12 cellular contexts compared by ENCODE assay signal in the genomic region with DNA sequence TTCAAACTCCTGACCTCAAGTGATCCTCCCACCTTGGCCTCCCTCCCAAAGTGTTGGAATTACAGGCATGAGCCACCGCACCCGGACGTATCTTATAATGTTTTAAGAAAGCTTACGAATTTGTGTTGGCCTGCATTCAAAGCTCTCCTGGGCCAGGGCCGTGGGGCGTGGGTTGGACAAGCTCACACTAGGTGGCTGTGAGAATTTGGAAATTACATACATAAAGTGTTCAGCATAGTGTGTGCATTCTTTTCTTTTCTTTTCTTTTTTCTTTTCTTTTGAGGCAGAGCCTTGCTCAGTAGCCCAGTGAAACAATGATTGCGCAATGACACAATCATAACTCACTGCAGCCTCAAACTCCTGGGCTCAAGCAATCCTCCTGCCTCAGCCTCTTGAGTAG. TPM values are rescaled to one million over a fixed set of nuclear protein-coding genes. Genes with fewer than 3 reads are reported as not detected.
DNase-seq lines count a peak whose midpoint lies in the region; ATAC-seq, FAIRE-seq and TF ChIP-seq lines count a peak whose summit lies in the region.
"Had no signal": no experiment of that assay in that cellular context is flagged by ENCODE, and none has a peak within 500 bp of the region (broad histone marks: within the 10 kb centered on the region; RNA-seq: fewer than 3 reads in every experiment).

No MANE protein-coding gene starts in this region.

- TF ChIP-seq POLR2A in esophagus muscularis mucosa (IDR thresholded peaks at IDR 0.05; ENCODE audit: low read depth): no peak

- no peak for ATAC-seq in HG03175 (IDR thresholded peaks at IDR 0.05; ENCODE audit: unreplicated experiment)
- ATAC-seq in GM21825 (IDR thresholded peaks at IDR 0.05; ENCODE audit: unreplicated experiment): no peak
- ATAC-seq: psoas muscle had no signal

- H3K36me3 ChIP-seq in esophagus muscularis mucosa: peaks cover 0 to 8% (median 0%) of the 10 kb centered on the region in 4 donors
- no peaks in the 10 kb centered on the region for H3K36me3 ChIP-seq in small intestine (ENCODE audit: control insufficient read depth in 2 of 2, insufficient read depth in 2 of 2, low read length in 2 of 2)

- peak; percentile 38 for FAIRE-seq in RCC 7860 (lab: Jason Lieb, UNC)
- FAIRE-seq in small intestine (lab: Jason Lieb, UNC): no peak

- CTCF ChIA-PET in Calu3 (lab: Charles Lee): interaction anchor here (0.7 kb wide), 1 partner anchor 13 kb away, joined by 3 read pairs; no protein-coding TSS in a partner anchor

- H3K4me1 ChIP-seq in esophagus muscularis mucosa (peaks cover 23 to 43% (median 42%) of the 10 kb centered on the region in 4 donors), small intestine (ENCODE audit: control insufficient read depth in 2 of 2, insufficient read depth in 1 of 2, low read depth in 1 of 2, low read length in 1 of 2) (peaks cover 0 to 5% of the 10 kb centered on the region in 2 donors)

- H3K4me1 Mint-ChIP-seq in Calu3 (ENCODE audit: low read depth, unreplicated experiment) (peaks cover 1% of the 10 kb centered on the region), progenitor cell of endocrine pancreas (ENCODE audit: low read depth) (peaks cover 11% of the 10 kb centered on the region)

- TF ChIP-seq CTCF in Calu3 (IDR thresholded peaks at IDR 0.05; ENCODE audit: unreplicated experiment) (no peak), esophagus muscularis mucosa (IDR thresholded peaks at IDR 0.05) (no peak), progenitor cell of endocrine pancreas (IDR thresholded peaks at IDR 0.05; ENCODE audit: unreplicated experiment) (no peak)

- H3K9me3 Mint-ChIP-seq in Calu3 (ENCODE audit: low read depth, unreplicated experiment) (no peaks in the 10 kb centered on the region), progenitor cell of endocrine pancreas (ENCODE audit: low read depth) (no peaks in the 10 kb centered on the region)

- no peak for TF ChIP-seq EP300 in esophagus muscularis mucosa (IDR thresholded peaks at IDR 0.05)

- intact Hi-C loops in Calu3 (cut with micrococcal nuclease; ENCODE audit: unreplicated experiment): no loop called here
- intact Hi-C loops in esophagus muscularis mucosa (cut with DNase I): loop anchor here (5.0 kb wide), 1 partner anchor 34 kb away; no protein-coding TSS in a partner anchor

- H3K4me3 Mint-ChIP-seq in Calu3 (ENCODE audit: low read depth, unreplicated experiment): no peak overlapping the region
- H3K4me3 Mint-ChIP-seq in progenitor cell of endocrine pancreas (ENCODE audit: low read depth): peak overlapping the region; percentile 14

- H3K9me3 ChIP-seq in esophagus muscularis mucosa (no peaks in the 10 kb centered on the region), small intestine (ENCODE audit: control insufficient read depth, low read depth) (no peaks in the 10 kb centered on the region)
- H3K9me3 ChIP-seq: psoas muscle had no signal

- 29% methylated on average over 7 of the region's 7 CpGs for WGBS in esophagus muscularis mucosa
- 51 to 57% (median 56%) methylated on average over 7 of the region's 7 CpGs for WGBS in small intestine, 3 donors

- DNase-seq in Calu3: peak; percentile 31
- DNase-seq in RCC 7860 (ENCODE audit: low spot score): peak; percentile 56
- DNase-seq in esophagus muscularis mucosa (ENCODE audit: extremely low spot score): no peak
- no peak for DNase-seq in progenitor cell of endocrine pancreas (ENCODE audit: low spot score, unreplicated experiment)
- DNase-seq in small intestine: no peak
- no peak for DNase-seq in NCI-H2196 (lab: John Stamatoyannopoulos, UW; ENCODE audit: unreplicated experiment)
- DNase-seq: activated CD4-positive, alpha-beta T cell treated with anti-CD3 and anti-CD28 coated beads, Interleukin-2, amount 50 U/mL, for 48 hours; central memory CD4-positive, alpha-beta T cell; DMS79 treated with DMSO at 0.1 percent for 48 hours had no signal

- H3K27ac ChIP-seq in esophagus muscularis mucosa (replicated peaks in 1 of 4) (peak overlapping the region; percentile 89 to 97 (median 94)), small intestine (ENCODE audit: low read depth in 1 of 2, low read length in 1 of 2) (no peak overlapping the region)

- H3K36me3 Mint-ChIP-seq in Calu3 (ENCODE audit: insufficient read depth, unreplicated experiment) (peaks cover 45% of the 10 kb centered on the region), progenitor cell of endocrine pancreas (ENCODE audit: insufficient read depth) (peaks cover 12% of the 10 kb centered on the region)

- H3K27ac Mint-ChIP-seq in Calu3 (ENCODE audit: unreplicated experiment) (peak overlapping the region; percentile 91), progenitor cell of endocrine pancreas (peak overlapping the region; percentile 74)

- H3K27me3 Mint-ChIP-seq in Calu3 (ENCODE audit: unreplicated experiment) (no peaks in the 10 kb centered on the region), progenitor cell of endocrine pancreas (no peaks in the 10 kb centered on the region)

- H3K4me3 ChIP-seq in esophagus muscularis mucosa (no peak overlapping the region), small intestine (ENCODE audit: low read depth in 1 of 2, low read length in 2 of 2) (no peak overlapping the region)

- H3K27me3 ChIP-seq in esophagus muscularis mucosa (no peaks in the 10 kb centered on the region), small intestine (ENCODE audit: control insufficient read depth in 2 of 2, insufficient read depth in 2 of 2, low read length in 2 of 2) (no peaks in the 10 kb centered on the region)

- no TSS peak for BruUV-seq in Calu3 (replicated peaks; lab: Mats Ljungman, UMichigan)

RNA-seq across cellular contexts. Expression of a gene that starts 2.6 kb away (rescaled TPM):
- total RNA-seq in Calu3 (2022) (10.7 and 11.5 TPM in 2 replicates), esophagus muscularis mucosa (10 to 100 TPM in 1 of 4 donors, 1 to 10 TPM in 3; 5.3 to 11.6 (median 7.8) TPM), progenitor cell of endocrine pancreas (30.9 and 34.6 TPM in 2 replicates)
- polyA plus RNA-seq in small intestine: 1 to 10 TPM in 2 of 3 donors, under 1 TPM in 1; 0.45 to 2.3 (median 1.4) TPM

RNA-seq across cellular contexts. Expression of a gene that starts 23.6 kb away (rescaled TPM):
- total RNA-seq in Calu3 (2022): 59.4 and 66.4 TPM in 2 replicates
- 100 to 1,000 TPM in 2 of 4 donors, 10 to 100 TPM in 2; 87.4 to 168 (median 104) TPM for total RNA-seq in esophagus muscularis mucosa
- 78.4 and 90.1 TPM in 2 replicates for total RNA-seq in progenitor cell of endocrine pancreas
- 100 to 1,000 TPM; 115 to 126 (median 121) TPM for polyA plus RNA-seq in small intestine

RNA-seq across cellular contexts. Expression of a gene that starts 33.5 kb away (rescaled TPM):
- 30.2 and 32.6 TPM in 2 replicates for total RNA-seq in Calu3 (2022)
- 10 to 100 TPM; 28.2 to 60.2 (median 38.5) TPM for total RNA-seq in esophagus muscularis mucosa
- total RNA-seq in progenitor cell of endocrine pancreas: 20.3 and 23.0 TPM in 2 replicates
- polyA plus RNA-seq in small intestine: 10 to 100 TPM; 12.3 to 19.0 (median 12.7) TPM

Comparison
In these comparisons a context has a peak if more than half of its experiments do, and no peak if none do; other contexts are left out.
1. DNase-seq: peak in Calu3 (single experiment) and RCC 7860 (single experiment); none in esophagus muscularis mucosa (single experiment), progenitor cell of endocrine pancreas (single experiment), small intestine (single experiment) and NCI-H2196 (single experiment).
2. H3K27ac ChIP-seq: peak in esophagus muscularis mucosa (4 of 4); none in small intestine (0 of 2).